ENCODE assay signal across 8 cellular contexts in the genomic region with DNA sequence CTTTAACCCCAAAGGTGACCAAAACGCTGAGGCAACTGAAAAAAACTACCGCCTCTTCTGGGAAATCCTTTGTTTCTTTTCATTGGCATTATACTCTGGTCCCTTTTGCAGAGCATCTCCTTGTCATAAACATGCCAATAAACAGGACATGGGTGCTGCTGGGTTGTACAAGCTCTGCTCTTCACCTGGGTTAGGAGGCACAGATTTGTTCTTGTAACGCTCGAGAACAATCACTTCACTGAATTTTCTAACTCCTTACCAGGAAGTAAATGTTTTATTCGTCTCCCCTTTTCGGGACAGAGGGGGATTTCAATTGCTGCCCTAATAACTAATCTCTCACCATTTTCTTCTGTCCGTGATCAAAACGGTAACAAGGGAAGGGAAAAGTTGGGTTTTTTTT. TPM values are rescaled to one million over a fixed set of nuclear protein-coding genes. Genes with fewer than 3 reads are reported as not detected.
DNase-seq lines count a peak whose midpoint lies in the region; ATAC-seq, FAIRE-seq and TF ChIP-seq lines count a peak whose summit lies in the region.

No MANE protein-coding gene starts in this region.

- H3K9ac ChIP-seq in HepG2 (ENCODE audit: insufficient read depth, low read depth, low read length), result peak overlapping the region; percentile 81

- intact Hi-C loops in activated naive CD4-positive, alpha-beta T cell treated with anti-CD3 and anti-CD28 coated beads for 36 hours (cut with micrococcal nuclease), result loop anchor here (1.0 to 2.0 kb wide), 2 partner anchors 63 to 111 kb away; a partner anchor contains a TSS
- intact Hi-C loops in HepG2 (cut with micrococcal nuclease; ENCODE audit: unreplicated experiment), result loop anchor here (2.0 kb wide), 1 partner anchor 63 kb away; a partner anchor contains a TSS

- peak overlapping the region; percentile 83 for H3K4me3 Mint-ChIP-seq in activated naive CD4-positive, alpha-beta T cell treated with anti-CD3 and anti-CD28 coated beads for 36 hours
- H3K4me3 Mint-ChIP-seq in activated naive CD8-positive, alpha-beta T cell treated with anti-CD3 and anti-CD28 coated beads, Interleukin-2, amount 50 U/mL, for 24 hours, result peak overlapping the region; percentile 80
- peak overlapping the region; percentile 98 for H3K4me3 Mint-ChIP-seq in type B pancreatic cell

- H3K4me1 ChIP-seq in HepG2 (ENCODE audit: insufficient read depth, low read length), result peaks cover 65% of the 10 kb centered on the region

- H3K36me3 ChIP-seq in HepG2 (replicated peaks in 1 of 2; ENCODE audit: control insufficient read depth in 1 of 2, insufficient read depth in 2 of 2, low read length in 2 of 2), result no peaks in the 10 kb centered on the region

- peak overlapping the region; percentile 85 for H2AFZ ChIP-seq in HepG2 (ENCODE audit: low read length)

- DNase-seq in activated naive CD4-positive, alpha-beta T cell treated with anti-CD3 and anti-CD28 coated beads for 36 hours, result no peak
- DNase-seq in activated naive CD4-positive, alpha-beta T cell treated with anti-CD3 and anti-CD28 coated beads, Interleukin-2, amount 50 U/mL, for 16 hours, result no peak
- no peak for DNase-seq in activated naive CD8-positive, alpha-beta T cell treated with anti-CD3 and anti-CD28 coated beads, Interleukin-2, amount 50 U/mL, for 24 hours
- DNase-seq in HepG2 (ENCODE audit: low spot score) (no peak), type B pancreatic cell (ENCODE audit: extremely low spot score, unreplicated experiment) (no peak), erythroblast (lab: John Stamatoyannopoulos, UW) (no peak)
- no peak for DNase-seq in effector CD8-positive, alpha-beta T cell (lab: John Stamatoyannopoulos, UW)

- no peak for TF ChIP-seq RAD21 in HepG2 (CRISPR knock-in tag; IDR thresholded peaks at IDR 0.05)

- H4K20me1 ChIP-seq in HepG2 (ENCODE audit: insufficient read depth, low read length), result no peaks in the 10 kb centered on the region

- peak overlapping the region; percentile 62 for H3K27ac ChIP-seq in HepG2 (ENCODE audit: extremely low read length, insufficient read depth, low read length)

- H3K9me3 Mint-ChIP-seq in activated naive CD4-positive, alpha-beta T cell treated with anti-CD3 and anti-CD28 coated beads for 36 hours, result no peaks in the 10 kb centered on the region
- no peaks in the 10 kb centered on the region for H3K9me3 Mint-ChIP-seq in activated naive CD8-positive, alpha-beta T cell treated with anti-CD3 and anti-CD28 coated beads, Interleukin-2, amount 50 U/mL, for 24 hours
- H3K9me3 Mint-ChIP-seq in type B pancreatic cell, result no peaks in the 10 kb centered on the region

- WGBS in HepG2 (ENCODE audit: low lambda C conversion rate), result 21% methylated on average over 8 of the region's 8 CpGs

- TF ChIP-seq CTCF in HepG2 (CRISPR knock-in tag; IDR thresholded peaks at IDR 0.05) (no peak), type B pancreatic cell (conservative IDR thresholded peaks at IDR 0.05) (no peak)

- no peak for ATAC-seq in activated naive CD8-positive, alpha-beta T cell treated with anti-CD3 and anti-CD28 coated beads, Interleukin-2, amount 50 U/mL, for 24 hours
- ATAC-seq in HepG2, result no peak
- ATAC-seq in GM19324 (IDR thresholded peaks at IDR 0.05; ENCODE audit: low FRiP score, unreplicated experiment), result no peak

- H3K79me2 ChIP-seq in HepG2 (ENCODE audit: insufficient read depth, low read length), result no peaks in the 10 kb centered on the region

- H3K27ac Mint-ChIP-seq in activated naive CD4-positive, alpha-beta T cell treated with anti-CD3 and anti-CD28 coated beads for 36 hours, result no peak overlapping the region
- no peak overlapping the region for H3K27ac Mint-ChIP-seq in activated naive CD8-positive, alpha-beta T cell treated with anti-CD3 and anti-CD28 coated beads, Interleukin-2, amount 50 U/mL, for 24 hours
- peak overlapping the region; percentile 90 for H3K27ac Mint-ChIP-seq in type B pancreatic cell

- TF ChIP-seq POLR2A in HepG2 (IDR thresholded peaks at IDR 0.05; ENCODE audit: insufficient read depth in 1 of 2, low read depth in 2 of 2, low read length in 2 of 2), result no peak
- TF ChIP-seq POLR2A in erythroblast (IDR thresholded peaks at IDR 0.05; ENCODE audit: low read length), result no peak

- H3K4me2 ChIP-seq in HepG2 (ENCODE audit: low read depth, low read length), result peak overlapping the region; percentile 70

- no TSS peak for BruUV-seq in HepG2 (replicated peaks; lab: Mats Ljungman, UMichigan)

- peaks cover 0 to 3% of the 10 kb centered on the region in 2 experiments; a peak in 2 of 5 replicates for H3K27me3 ChIP-seq in HepG2 (ENCODE audit: control insufficient read depth in 1 of 2, insufficient read depth in 2 of 2, low read length in 2 of 2)

- no peaks in the 10 kb centered on the region for H3K36me3 Mint-ChIP-seq in activated naive CD4-positive, alpha-beta T cell treated with anti-CD3 and anti-CD28 coated beads for 36 hours (ENCODE audit: low read depth)
- no peaks in the 10 kb centered on the region for H3K36me3 Mint-ChIP-seq in activated naive CD8-positive, alpha-beta T cell treated with anti-CD3 and anti-CD28 coated beads, Interleukin-2, amount 50 U/mL, for 24 hours (ENCODE audit: low read depth)
- no peaks in the 10 kb centered on the region for H3K36me3 Mint-ChIP-seq in type B pancreatic cell

- POLR2A ChIA-PET in HepG2 (lab: Yijun Ruan, JAX), result interaction anchor here (1.1 kb wide), 1 partner anchor 62 kb away, joined by 5 read pairs; a partner anchor contains a TSS

- in situ Hi-C loops in HepG2 (cut with HindIII; ENCODE audit: extremely low pct_ligation_motif_present, low pct_unique_long_range_greater_than_20kb), result no loop called here

- H3K4me1 Mint-ChIP-seq in activated naive CD4-positive, alpha-beta T cell treated with anti-CD3 and anti-CD28 coated beads for 36 hours (ENCODE audit: low read depth), result peaks cover 9% of the 10 kb centered on the region
- H3K4me1 Mint-ChIP-seq in activated naive CD8-positive, alpha-beta T cell treated with anti-CD3 and anti-CD28 coated beads, Interleukin-2, amount 50 U/mL, for 24 hours, result peaks cover 20% of the 10 kb centered on the region
- peaks cover 63% of the 10 kb centered on the region for H3K4me1 Mint-ChIP-seq in type B pancreatic cell (ENCODE audit: unreplicated experiment)

- peak overlapping the region; percentile 74 to 99 (median 76) for H3K4me3 ChIP-seq in HepG2 (replicated peaks in 1 of 3; ENCODE audit: insufficient read depth in 1 of 3, low read depth in 2 of 3, low read length in 3 of 3)

- H3K9me3 ChIP-seq in HepG2 (ENCODE audit: low read length), result no peaks in the 10 kb centered on the region

- FAIRE-seq in HepG2 (lab: Jason Lieb, UNC), result no peak

- TF ChIP-seq EP300 in HepG2 (IDR thresholded peaks at IDR 0.05; ENCODE audit: low read depth in 2 of 2, low read length in 2 of 2) (no peak), HepG2 (CRISPR knock-in tag; IDR thresholded peaks at IDR 0.05; ENCODE audit: borderline replicate concordance) (no peak)

- CTCF ChIA-PET in activated naive CD4-positive, alpha-beta T cell treated with anti-CD3 and anti-CD28 coated beads for 36 hours (lab: Charles Lee), result no interaction called here
- CTCF ChIA-PET in HepG2 (lab: Yijun Ruan, JAX; ENCODE audit: low intra/inter-chr PET ratio, low total read pairs), result no interaction called here

- peaks cover 36% of the 10 kb centered on the region for H3K27me3 Mint-ChIP-seq in activated naive CD4-positive, alpha-beta T cell treated with anti-CD3 and anti-CD28 coated beads for 36 hours (ENCODE audit: low read depth)
- peaks cover 47% of the 10 kb centered on the region for H3K27me3 Mint-ChIP-seq in activated naive CD8-positive, alpha-beta T cell treated with anti-CD3 and anti-CD28 coated beads, Interleukin-2, amount 50 U/mL, for 24 hours
- H3K27me3 Mint-ChIP-seq in type B pancreatic cell, result peaks cover 8% of the 10 kb centered on the region

TF ChIP-seq in HepG2, 621 proteins besides CTCF, POLR2A, EP300 and RAD21 (continues in another document):
- TF ChIP-seq SETDB1 (CRISPR knock-in tag; IDR thresholded peaks at IDR 0.05; ENCODE audit: borderline replicate concordance) (no peak), ELF3 (CRISPR knock-in tag; IDR thresholded peaks at IDR 0.05) (peak; percentile 41), MATR3 (CRISPR knock-in tag; IDR thresholded peaks at IDR 0.05) (no peak), ATM (IDR thresholded peaks at IDR 0.05; ENCODE audit: borderline replicate concordance) (no peak)

RNA-seq across cellular contexts. Expression of a gene that starts 1.3 kb away (rescaled TPM):
- total RNA-seq in activated naive CD4-positive, alpha-beta T cell treated with anti-CD3 and anti-CD28 coated beads for 36 hours, result under 1 TPM; 0.21 to 0.27 TPM
- total RNA-seq in HepG2 (2016; rRNA removed; fragmentation: Illumina TruSeq; extraction: Trizol), result 3.0 and 4.4 TPM in 2 replicates
- total RNA-seq in HepG2 (2016; cell fraction: cytosol; rRNA removed; fragmentation: Illumina TruSeq; extraction: Trizol; ENCODE audit: low read depth), result 0.81 and 0.97 TPM in 2 replicates
- total RNA-seq in HepG2 (2016; cell fraction: insoluble cytoplasmic fraction; rRNA removed; fragmentation: Illumina TruSeq; extraction: Trizol), result 2.8 and 4.1 TPM in 2 replicates
- total RNA-seq in HepG2 (2016; cell fraction: membrane; rRNA removed; fragmentation: Illumina TruSeq; extraction: Trizol), result 0.96 and 1.1 TPM in 2 replicates
- 5.1 and 5.3 TPM in 2 replicates for total RNA-seq in HepG2 (2016; cell fraction: nucleus; rRNA removed; fragmentation: Illumina TruSeq; extraction: Trizol)
- 1.2 and 2.0 TPM in 2 replicates for polyA plus RNA-seq in HepG2 (2011; rRNA removed)
- polyA plus RNA-seq in HepG2 (2011; cell fraction: cytosol; rRNA removed), result 1.1 and 1.3 TPM in 2 replicates
- 1.0 and 2.1 TPM in 2 replicates for polyA plus RNA-seq in HepG2 (2011; cell fraction: nucleus; rRNA removed)
- polyA plus RNA-seq in HepG2 (2012), result 1.0 and 1.7 TPM in 2 replicates
- polyA plus RNA-seq in HepG2 (2016; cell fraction: cytosol; fragmentation: Illumina TruSeq; extraction: Trizol; ENCODE audit: low read depth), result 0.05 and 0.07 TPM in 2 replicates
- polyA plus RNA-seq in HepG2 (2016; cell fraction: insoluble cytoplasmic fraction; fragmentation: Illumina TruSeq; extraction: Trizol; ENCODE audit: low read depth), result 2.0 and 2.5 TPM in 2 replicates
- polyA plus RNA-seq in HepG2 (2016; cell fraction: membrane; fragmentation: Illumina TruSeq; extraction: Trizol; ENCODE audit: low read depth), result 0.14 and 0.24 TPM in 2 replicates
- 1.7 and 1.9 TPM in 2 replicates for polyA plus RNA-seq in HepG2 (2016; cell fraction: nucleus; fragmentation: Illumina TruSeq; extraction: Trizol; ENCODE audit: insufficient read depth, low read depth)
- polyA minus RNA-seq in HepG2 (2011; rRNA and poly(A)+ RNA removed; ENCODE audit: low replicate concordance), result 0.07 and 4.3 TPM in 2 replicates
- 3.6 and 4.0 TPM in 2 replicates for polyA minus RNA-seq in HepG2 (2011; cell fraction: cytosol; rRNA and poly(A)+ RNA removed)
- polyA minus RNA-seq in HepG2 (2011; cell fraction: nucleus; rRNA and poly(A)+ RNA removed), result 10.0 and 12.9 TPM in 2 replicates
- total RNA-seq in type B pancreatic cell (ENCODE audit: low replicate concordance), result 2.0 and 7.6 TPM in 2 replicates
